16 cellular contexts compared by ENCODE assay signal in the genomic region with DNA sequence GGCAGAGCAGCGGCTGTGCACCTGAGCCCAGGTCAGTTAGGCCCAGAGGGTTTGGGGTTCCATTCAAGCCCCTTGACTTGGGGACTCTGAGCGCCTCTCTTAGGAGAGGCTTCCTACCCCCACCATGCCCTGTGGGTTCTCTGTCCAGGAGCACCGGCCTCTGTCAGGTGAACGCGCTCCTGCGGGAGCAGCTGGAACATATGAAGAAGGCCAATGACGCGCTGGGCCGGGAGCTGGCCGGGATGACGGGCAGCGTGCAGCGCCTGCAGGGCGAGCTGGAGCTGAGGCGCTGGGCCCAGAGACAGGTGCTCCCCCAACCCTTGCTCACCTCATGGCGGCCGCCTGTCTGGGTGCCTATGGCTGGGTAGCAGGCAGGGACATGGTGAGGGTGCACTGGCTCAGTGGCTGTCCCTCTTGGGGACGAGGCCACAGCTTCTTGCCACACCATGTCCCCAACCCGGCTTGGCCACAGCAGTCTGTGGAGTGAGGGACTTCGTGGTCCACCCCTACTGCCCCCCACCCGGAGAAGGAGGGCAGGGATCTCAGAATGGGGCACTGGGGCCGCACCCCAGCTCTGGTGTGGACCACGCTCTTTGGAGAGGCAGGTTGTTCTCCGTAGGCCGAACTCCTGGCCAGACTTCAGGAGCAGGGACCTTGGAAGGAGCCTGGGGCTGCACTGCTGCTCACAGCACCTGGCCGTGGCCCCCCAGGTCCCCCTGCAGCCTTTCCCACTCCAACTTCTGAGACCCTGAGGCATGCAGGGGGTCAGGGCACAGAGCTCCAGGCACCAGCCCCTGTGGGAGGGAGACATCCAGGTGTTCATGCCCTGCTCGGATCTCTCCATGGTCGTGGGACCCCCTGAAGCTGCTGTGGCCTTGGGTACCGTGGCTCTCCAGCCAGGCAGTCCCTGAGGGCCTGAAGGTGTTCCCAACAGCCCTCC. TPM values are rescaled to one million over a fixed set of nuclear protein-coding genes. Genes with fewer than 3 reads are reported as not detected.
DNase-seq lines count a peak whose midpoint lies in the region; ATAC-seq, FAIRE-seq and TF ChIP-seq lines count a peak whose summit lies in the region.
"Had no signal": no experiment of that assay in that cellular context is flagged by ENCODE, and none has a peak within 500 bp of the region (broad histone marks: within the 10 kb centered on the region; RNA-seq: fewer than 3 reads in every experiment).

No MANE protein-coding gene starts in this region.

- no peaks in the 10 kb centered on the region for H3K4me1 Mint-ChIP-seq in naive thymus-derived CD4-positive, alpha-beta T cell

- H3K9me3 ChIP-seq in colonic mucosa: no peaks in the 10 kb centered on the region
- H3K9me3 ChIP-seq in naive thymus-derived CD4-positive, alpha-beta T cell (ENCODE audit: control insufficient read depth in 2 of 3, low read length in 3 of 3): no peaks in the 10 kb centered on the region
- H3K9me3 ChIP-seq in upper lobe of left lung: no peaks in the 10 kb centered on the region
- H3K9me3 ChIP-seq: BLaER1 treated with 17β-estradiol and CSF1 and Interleukin-3, amounts not matched to agents 10 nM and 100 nM; HAP-1 had no signal

- WGBS in upper lobe of left lung, 2 donors: 90% methylated on average over 26 of the region's 29 CpGs; no CpG with 5 or more reads in 1 of the 2 donors

- H3K27me3 Mint-ChIP-seq in naive thymus-derived CD4-positive, alpha-beta T cell: peaks cover 0 to 4% (median 0%) of the 10 kb centered on the region in 5 donors
- H3K27me3 Mint-ChIP-seq: activated CD4-positive, alpha-beta T cell treated with anti-CD3 and anti-CD28 coated beads, Interleukin-2, amount 10 ng/mL, durations not matched to agents 24 days and 14 days; stimulated activated naive CD8-positive, alpha-beta T cell treated with anti-CD3 and anti-CD28 coated beads, Interleukin-15, Interleukin-2, amounts not matched to agents 100 ng/mL and 50 ng/mL, for 24 hours had no signal

- intact Hi-C loops in colonic mucosa (cut with DNase I): no loop called here
- intact Hi-C loops in naive thymus-derived CD4-positive, alpha-beta T cell (cut with micrococcal nuclease): no loop called here

- no peak for FAIRE-seq in urothelium cell line (lab: Jason Lieb, UNC)

- H3K9ac ChIP-seq in colonic mucosa (ENCODE audit: low read depth in 2 of 2, low read length in 2 of 2): no peak overlapping the region

- no peak for TF ChIP-seq EP300 in upper lobe of left lung (IDR thresholded peaks at IDR 0.05)

- ATAC-seq in naive thymus-derived CD4-positive, alpha-beta T cell: peak; percentile 20
- peak in 1 of 2 donors; percentile 20 for ATAC-seq in upper lobe of left lung (ENCODE audit: low FRiP score in 2 of 2)

- in situ Hi-C loops in ACHN (cut with HindIII; ENCODE audit: low pct_ligation_motif_present, low pct_unique_long_range_greater_than_20kb, low sequenced_read_pairs): no loop called here

- CTCF ChIA-PET in naive thymus-derived CD4-positive, alpha-beta T cell (lab: Charles Lee): no interaction called here

- H3K4me3 ChIP-seq in colonic mucosa: no peak overlapping the region
- no peak overlapping the region for H3K4me3 ChIP-seq in naive thymus-derived CD4-positive, alpha-beta T cell (ENCODE audit: low read length)
- no peak overlapping the region for H3K4me3 ChIP-seq in upper lobe of left lung
- H3K4me3 ChIP-seq: BLaER1 treated with 17β-estradiol and CSF1 and Interleukin-3, amounts not matched to agents 10 nM and 100 nM; HAP-1 had no signal

- no peak for TF ChIP-seq POLR2A in upper lobe of left lung (IDR thresholded peaks at IDR 0.05)

- H3K27ac Mint-ChIP-seq in naive thymus-derived CD4-positive, alpha-beta T cell: no peak overlapping the region
- H3K27ac Mint-ChIP-seq: activated CD4-positive, alpha-beta T cell treated with anti-CD3 and anti-CD28 coated beads, Interleukin-2, amount 10 ng/mL, durations not matched to agents 24 days and 14 days; nephron; stimulated activated naive CD8-positive, alpha-beta T cell treated with anti-CD3 and anti-CD28 coated beads, Interleukin-15, Interleukin-2, amounts not matched to agents 100 ng/mL and 50 ng/mL, for 24 hours had no signal

- H3K36me3 Mint-ChIP-seq in naive thymus-derived CD4-positive, alpha-beta T cell: no peaks in the 10 kb centered on the region

- H3K4me3 Mint-ChIP-seq in naive thymus-derived CD4-positive, alpha-beta T cell: no peak overlapping the region
- H3K4me3 Mint-ChIP-seq: activated CD4-positive, alpha-beta T cell treated with anti-CD3 and anti-CD28 coated beads, Interleukin-2, amount 10 ng/mL, durations not matched to agents 24 days and 14 days; nephron; stimulated activated naive CD8-positive, alpha-beta T cell treated with anti-CD3 and anti-CD28 coated beads, Interleukin-15, Interleukin-2, amounts not matched to agents 100 ng/mL and 50 ng/mL, for 24 hours had no signal

- H3K27ac ChIP-seq in colonic mucosa: no peak overlapping the region
- no peak overlapping the region for H3K27ac ChIP-seq in naive thymus-derived CD4-positive, alpha-beta T cell (ENCODE audit: low read depth, low read length)
- H3K27ac ChIP-seq in upper lobe of left lung: peak overlapping the region in 1 of 4 donors; percentile 30
- H3K27ac ChIP-seq: BLaER1 treated with 17β-estradiol and CSF1 and Interleukin-3, amounts not matched to agents 10 nM and 100 nM had no signal

- H3K36me3 ChIP-seq in colonic mucosa (no peaks in the 10 kb centered on the region), upper lobe of left lung (no peaks in the 10 kb centered on the region)
- no peaks in the 10 kb centered on the region for H3K36me3 ChIP-seq in naive thymus-derived CD4-positive, alpha-beta T cell (ENCODE audit: control insufficient read depth in 2 of 3, insufficient read depth in 3 of 3, low read length in 3 of 3)
- H3K36me3 ChIP-seq: BLaER1 treated with 17β-estradiol and CSF1 and Interleukin-3, amounts not matched to agents 10 nM and 100 nM; HAP-1 had no signal

- POLR2A ChIA-PET in naive thymus-derived CD4-positive, alpha-beta T cell (lab: Charles Lee): no interaction called here

- TF ChIP-seq CTCF in colonic mucosa (IDR thresholded peaks at IDR 0.05) (no peak), upper lobe of left lung (IDR thresholded peaks at IDR 0.05) (no peak)

- H3K4me1 ChIP-seq in colonic mucosa (no peaks in the 10 kb centered on the region), upper lobe of left lung (no peaks in the 10 kb centered on the region)
- H3K4me1 ChIP-seq in naive thymus-derived CD4-positive, alpha-beta T cell (ENCODE audit: control insufficient read depth in 2 of 2, insufficient read depth in 2 of 2, low read length in 2 of 2): no peaks in the 10 kb centered on the region
- H3K4me1 ChIP-seq: HAP-1 had no signal

- H3K27me3 ChIP-seq in colonic mucosa (no peaks in the 10 kb centered on the region), upper lobe of left lung (no peaks in the 10 kb centered on the region)
- no peaks in the 10 kb centered on the region for H3K27me3 ChIP-seq in naive thymus-derived CD4-positive, alpha-beta T cell (ENCODE audit: control insufficient read depth in 2 of 2, insufficient read depth in 2 of 2, low read length in 2 of 2)
- H3K27me3 ChIP-seq: BLaER1 treated with 17β-estradiol and CSF1 and Interleukin-3, amounts not matched to agents 10 nM and 100 nM had no signal

- DNase-seq in activated gamma-delta T cell treated with Interleukin-2 at 50 U/mL for 16 hours (peak; percentile 2), activated gamma-delta T cell (lab: John Stamatoyannopoulos, UW) (no peak), colonic mucosa (peak; percentile 18), upper lobe of left lung (peak; percentile 20 to 72), ACHN (no peak), urothelium cell line (ENCODE audit: low spot score) (no peak), HuH-7 (ENCODE audit: low spot score) (no peak)
- DNase-seq in naive thymus-derived CD4-positive, alpha-beta T cell: peak in 2 of 9 donors; percentile 3 to 20
- DNase-seq: activated CD4-positive, alpha-beta T cell treated with anti-CD3 and anti-CD28 coated beads, Interleukin-2, amount 10 ng/mL, durations not matched to agents 24 days and 14 days had no signal

- H3K9me3 Mint-ChIP-seq in naive thymus-derived CD4-positive, alpha-beta T cell: peaks cover 0 to 1% (median 0%) of the 10 kb centered on the region in 11 donors
- H3K9me3 Mint-ChIP-seq: activated CD4-positive, alpha-beta T cell treated with anti-CD3 and anti-CD28 coated beads, Interleukin-2, amount 10 ng/mL, durations not matched to agents 24 days and 14 days; stimulated activated naive CD8-positive, alpha-beta T cell treated with anti-CD3 and anti-CD28 coated beads, Interleukin-15, Interleukin-2, amounts not matched to agents 100 ng/mL and 50 ng/mL, for 24 hours had no signal

RNA-seq across cellular contexts. Expression of gene CROCC2, which starts 19.7 kb away (rescaled TPM):
- under 1 TPM in 1 of 2 donors, not detected in 1; 0.05 TPM for total RNA-seq in colonic mucosa
- under 1 TPM in 1 of 5 experiments, not detected in 4; 0.22 TPM for total RNA-seq in naive thymus-derived CD4-positive, alpha-beta T cell
- not detected for polyA plus RNA-seq in naive thymus-derived CD4-positive, alpha-beta T cell
- 10 to 100 TPM in 3 of 6 donors, 1 to 10 TPM in 2, under 1 TPM in 1; 0.23 to 17.8 (median 7.6) TPM for total RNA-seq in upper lobe of left lung
- total RNA-seq: activated CD4-positive, alpha-beta T cell treated with anti-CD3 and anti-CD28 coated beads, Interleukin-2, amount 10 ng/mL, durations not matched to agents 24 days and 14 days; NCI-H460; SK-MEL-5 had no signal

RNA-seq across cellular contexts. Expression of gene MAB21L4, which starts 29.9 kb away (rescaled TPM):
- total RNA-seq in colonic mucosa (10 to 100 TPM in 1 of 2 donors, 1 to 10 TPM in 1; 6.1 to 22.2 TPM), upper lobe of left lung (100 to 1,000 TPM in 1 of 6 donors, 10 to 100 TPM in 5; 11.5 to 117 (median 29.0) TPM)
- not detected for total RNA-seq in naive thymus-derived CD4-positive, alpha-beta T cell
- not detected for polyA plus RNA-seq in naive thymus-derived CD4-positive, alpha-beta T cell
- total RNA-seq: activated CD4-positive, alpha-beta T cell treated with anti-CD3 and anti-CD28 coated beads, Interleukin-2, amount 10 ng/mL, durations not matched to agents 24 days and 14 days; NCI-H460; SK-MEL-5 had no signal

RNA-seq across cellular contexts. Expression of gene AGXT, which starts 57.2 kb away (rescaled TPM):
- 1 to 10 TPM; 1.9 to 6.1 TPM for total RNA-seq in colonic mucosa
- not detected for total RNA-seq in naive thymus-derived CD4-positive, alpha-beta T cell
- polyA plus RNA-seq in naive thymus-derived CD4-positive, alpha-beta T cell: not detected
- total RNA-seq in upper lobe of left lung: under 1 TPM in 3 of 6 donors, not detected in 3; 0.30 to 0.46 (median 0.44) TPM
- total RNA-seq: activated CD4-positive, alpha-beta T cell treated with anti-CD3 and anti-CD28 coated beads, Interleukin-2, amount 10 ng/mL, durations not matched to agents 24 days and 14 days; NCI-H460 had no signal
- polyA plus RNA-seq: esophagus had no signal

Comparison
In these comparisons a context has a peak if more than half of its experiments do, and no peak if none do; other contexts are left out.
1. DNase-seq: peak in activated gamma-delta T cell treated with Interleukin-2 at 50 U/mL for 16 hours (single experiment), colonic mucosa (single experiment) and upper lobe of left lung (2 of 2); none in activated gamma-delta T cell (single experiment), ACHN (single experiment), urothelium cell line (single experiment) and HuH-7 (single experiment).
2. RNA of gene MAB21L4, which starts 29.9 kb away (total RNA-seq): 11.5 to 117 TPM in upper lobe of left lung and 6.1 to 22.2 TPM in colonic mucosa; not detected in naive thymus-derived CD4-positive, alpha-beta T cell; every median in the first group is over 4 times any median in the second.